18 cellular contexts compared by ENCODE assay signal in genomic region chr3:4729061-4729973, GRCh38.
DNase-seq lines count a peak whose midpoint lies in the region; ATAC-seq, FAIRE-seq and TF ChIP-seq lines count a peak whose summit lies in the region.
"Had no signal": no experiment of that assay in that cellular context is flagged by ENCODE, and none has a peak within 500 bp of the region (broad histone marks: within the 10 kb centered on the region; RNA-seq: fewer than 3 reads in every experiment).

No MANE protein-coding gene starts in this region.

- no peak for FAIRE-seq in pancreas (lab: Jason Lieb, UNC)

- H3K36me3 ChIP-seq in pancreas = no peaks in the 10 kb centered on the region
- H3K36me3 ChIP-seq in suprapubic skin = no peaks in the 10 kb centered on the region

- no peak for TF ChIP-seq POLR2A in suprapubic skin (IDR thresholded peaks at IDR 0.05)

- H3K27ac ChIP-seq in right cardiac atrium (ENCODE audit: low read length) (peak overlapping the region; percentile 17), pancreas (peak overlapping the region in 3 of 4 donors; percentile 29 to 78 (median 70)), suprapubic skin (no peak overlapping the region)
- H3K27ac ChIP-seq: ascending aorta, BLaER1, sigmoid colon had no signal

- DNase-seq in amniotic epithelial cell (ENCODE audit: low read depth) (peak; percentile 45), right cardiac atrium (no peak), pancreas (peak in 2 of 6 donors; percentile 39 to 45), occipital lobe (lab: John Stamatoyannopoulos, UW) (no peak), suprapubic skin (ENCODE audit: low spot score in 2 of 2) (no peak), DMS53 treated with DMSO at 0.1 percent for 48 hours (lab: John Stamatoyannopoulos, UW; ENCODE audit: unreplicated experiment) (no peak)
- DNase-seq: activated CD8-positive, alpha-beta T cell treated with anti-CD3 and anti-CD28 coated beads, Interleukin-2, amount 10 ng/mL, durations not matched to agents 7 days and 5 days; DMS153; left colon; NCI-H1417 treated with DMSO at 0.1 percent for 48 hours; sigmoid colon; stimulated activated CD4-positive, alpha-beta T cell treated with anti-CD3 and anti-CD28 coated beads, Interleukin-4, amount 100 ng/mL, for 1 hour; stimulated activated CD8-positive, alpha-beta memory T cell treated with anti-CD3 and anti-CD28 coated beads, Interleukin-4, amount 100 ng/mL, for 48 hours; SW 1271 had no signal

- H3K4me3 ChIP-seq in right cardiac atrium (ENCODE audit: low read length) (no peak overlapping the region), pancreas (no peak overlapping the region), suprapubic skin (no peak overlapping the region)
- H3K4me3 ChIP-seq: ascending aorta, BLaER1, sigmoid colon had no signal

- H3K4me1 ChIP-seq in right cardiac atrium (ENCODE audit: control insufficient read depth, insufficient read depth, low read length) (no peaks in the 10 kb centered on the region), pancreas (peaks cover under 1 to 16% (median 2%) of the 10 kb centered on the region in 3 donors), suprapubic skin (no peaks in the 10 kb centered on the region)
- H3K4me1 ChIP-seq: ascending aorta had no signal

- intact Hi-C loops in right cardiac atrium (cut with DNase I) = loop anchor here in 3 of 4 donors (10.0 kb wide), 3 partner anchors 85 to 455 kb away; partner anchors contain the start of gene EDEM1 (in 1 of the 3)
- intact Hi-C loops in pancreas (cut with DNase I) = loop anchor here in 1 of 3 donors (10.0 kb wide), 1 partner anchor 45 kb away; no protein-coding TSS in a partner anchor

- no peak for TF ChIP-seq EP300 in suprapubic skin (IDR thresholded peaks at IDR 0.05)

- H3K9me3 ChIP-seq in right cardiac atrium (ENCODE audit: control insufficient read depth, low read length) = no peaks in the 10 kb centered on the region
- H3K9me3 ChIP-seq in pancreas = no peaks in the 10 kb centered on the region
- no peaks in the 10 kb centered on the region for H3K9me3 ChIP-seq in suprapubic skin
- H3K9me3 ChIP-seq: ascending aorta, BLaER1, sigmoid colon had no signal

- WGBS in right cardiac atrium = 66% methylated on average over 6 of the region's 6 CpGs
- WGBS in pancreas, 2 donors = 22 to 27% methylated on average over 6 of the region's 6 CpGs
- 81% methylated on average over 6 of the region's 6 CpGs for WGBS in suprapubic skin

- TF ChIP-seq CTCF in pancreas (IDR thresholded peaks at IDR 0.05) (no peak), suprapubic skin (IDR thresholded peaks at IDR 0.05) (no peak)

- ATAC-seq in HG02885 (IDR thresholded peaks at IDR 0.05; ENCODE audit: poor library complexity, unreplicated experiment) (peak; percentile 56), right cardiac atrium (peak; percentile 49 to 63), pancreas (peak; percentile 78 to 89 (median 86)), GM21528 (IDR thresholded peaks at IDR 0.05; ENCODE audit: low FRiP score, unreplicated experiment) (no peak)
- ATAC-seq: activated CD8-positive, alpha-beta T cell treated with anti-CD3 and anti-CD28 coated beads, Interleukin-2, amount 10 ng/mL, durations not matched to agents 7 days and 5 days; left colon had no signal

- H3K27me3 ChIP-seq in right cardiac atrium (ENCODE audit: control insufficient read depth, insufficient read depth) (no peaks in the 10 kb centered on the region), pancreas (no peaks in the 10 kb centered on the region), suprapubic skin (no peaks in the 10 kb centered on the region)
- H3K27me3 ChIP-seq: ascending aorta, BLaER1, sigmoid colon had no signal
